In the genomic region with DNA sequence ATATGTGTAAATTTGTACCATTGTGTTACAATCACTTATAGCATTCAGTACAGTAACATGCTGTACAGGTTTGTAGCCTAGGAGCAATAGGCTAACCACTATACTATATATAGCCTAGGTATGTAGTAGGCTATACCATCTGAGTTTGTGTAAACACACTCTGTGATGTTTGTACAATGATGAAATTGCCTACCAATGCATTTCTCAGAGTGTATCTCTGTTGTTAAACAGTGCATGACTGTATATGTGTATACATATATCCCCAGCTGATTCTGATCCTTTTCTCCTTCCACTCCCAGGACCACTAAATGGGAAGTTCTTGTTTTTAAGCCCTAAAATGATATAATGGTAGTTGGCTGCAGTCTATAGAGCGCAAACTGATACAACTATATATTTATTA, we compare ENCODE assay signal across 1 cellular context.
A peak's percentile ranks its signal among the peaks of the same experiment; 100 is the strongest.
TF ChIP-seq lines count a peak whose summit lies in the region.

No MANE protein-coding gene starts in this region.

TF ChIP-seq in HepG2, 621 proteins besides CTCF, POLR2A, EP300 and RAD21 (continued from another document and continues in another):
- TF ChIP-seq ZNF335 (CRISPR knock-in tag; IDR thresholded peaks at IDR 0.05), result no peak
- TF ChIP-seq PAX8 (CRISPR knock-in tag; IDR thresholded peaks at IDR 0.05; ENCODE audit: borderline replicate concordance), result no peak
- no peak for TF ChIP-seq ZNF562 (CRISPR knock-in tag; IDR thresholded peaks at IDR 0.05; ENCODE audit: borderline replicate concordance)
- TF ChIP-seq, protein P1, sequence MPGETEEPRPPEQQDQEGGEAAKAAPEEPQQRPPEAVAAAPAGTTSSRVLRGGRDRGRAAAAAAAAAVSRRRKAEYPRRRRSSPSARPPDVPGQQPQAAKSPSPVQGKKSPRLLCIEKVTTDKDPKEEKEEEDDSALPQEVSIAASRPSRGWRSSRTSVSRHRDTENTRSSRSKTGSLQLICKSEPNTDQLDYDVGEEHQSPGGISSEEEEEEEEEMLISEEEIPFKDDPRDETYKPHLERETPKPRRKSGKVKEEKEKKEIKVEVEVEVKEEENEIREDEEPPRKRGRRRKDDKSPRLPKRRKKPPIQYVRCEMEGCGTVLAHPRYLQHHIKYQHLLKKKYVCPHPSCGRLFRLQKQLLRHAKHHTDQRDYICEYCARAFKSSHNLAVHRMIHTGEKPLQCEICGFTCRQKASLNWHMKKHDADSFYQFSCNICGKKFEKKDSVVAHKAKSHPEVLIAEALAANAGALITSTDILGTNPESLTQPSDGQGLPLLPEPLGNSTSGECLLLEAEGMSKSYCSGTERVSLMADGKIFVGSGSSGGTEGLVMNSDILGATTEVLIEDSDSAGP (CRISPR knock-in tag; IDR thresholded peaks at IDR 0.05; ENCODE audit: borderline replicate concordance), result no peak
- no peak for TF ChIP-seq MTERF4 (CRISPR knock-in tag; IDR thresholded peaks at IDR 0.05)
- TF ChIP-seq, protein P2, sequence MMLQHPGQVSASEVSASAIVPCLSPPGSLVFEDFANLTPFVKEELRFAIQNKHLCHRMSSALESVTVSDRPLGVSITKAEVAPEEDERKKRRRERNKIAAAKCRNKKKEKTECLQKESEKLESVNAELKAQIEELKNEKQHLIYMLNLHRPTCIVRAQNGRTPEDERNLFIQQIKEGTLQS (CRISPR knock-in tag; IDR thresholded peaks at IDR 0.05), result peak; percentile 54; the same call in 1 of the 2 replicates
- no peak for TF ChIP-seq MEIS2 (CRISPR knock-in tag; IDR thresholded peaks at IDR 0.05)
- no peak for TF ChIP-seq SUZ12 (IDR thresholded peaks at IDR 0.05; ENCODE audit: low read depth, low read length)
- TF ChIP-seq, protein P3, sequence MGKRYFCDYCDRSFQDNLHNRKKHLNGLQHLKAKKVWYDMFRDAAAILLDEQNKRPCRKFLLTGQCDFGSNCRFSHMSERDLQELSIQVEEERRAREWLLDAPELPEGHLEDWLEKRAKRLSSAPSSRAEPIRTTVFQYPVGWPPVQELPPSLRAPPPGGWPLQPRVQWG (CRISPR knock-in tag; IDR thresholded peaks at IDR 0.05; ENCODE audit: borderline replicate concordance, low read depth), result no peak
- TF ChIP-seq, protein P4, sequence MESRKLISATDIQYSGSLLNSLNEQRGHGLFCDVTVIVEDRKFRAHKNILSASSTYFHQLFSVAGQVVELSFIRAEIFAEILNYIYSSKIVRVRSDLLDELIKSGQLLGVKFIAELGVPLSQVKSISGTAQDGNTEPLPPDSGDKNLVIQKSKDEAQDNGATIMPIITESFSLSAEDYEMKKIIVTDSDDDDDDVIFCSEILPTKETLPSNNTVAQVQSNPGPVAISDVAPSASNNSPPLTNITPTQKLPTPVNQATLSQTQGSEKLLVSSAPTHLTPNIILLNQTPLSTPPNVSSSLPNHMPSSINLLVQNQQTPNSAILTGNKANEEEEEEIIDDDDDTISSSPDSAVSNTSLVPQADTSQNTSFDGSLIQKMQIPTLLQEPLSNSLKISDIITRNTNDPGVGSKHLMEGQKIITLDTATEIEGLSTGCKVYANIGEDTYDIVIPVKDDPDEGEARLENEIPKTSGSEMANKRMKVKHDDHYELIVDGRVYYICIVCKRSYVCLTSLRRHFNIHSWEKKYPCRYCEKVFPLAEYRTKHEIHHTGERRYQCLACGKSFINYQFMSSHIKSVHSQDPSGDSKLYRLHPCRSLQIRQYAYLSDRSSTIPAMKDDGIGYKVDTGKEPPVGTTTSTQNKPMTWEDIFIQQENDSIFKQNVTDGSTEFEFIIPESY (CRISPR knock-in tag; IDR thresholded peaks at IDR 0.05), result no peak
- TF ChIP-seq ELF1 (CRISPR knock-in tag; IDR thresholded peaks at IDR 0.05), result no peak
- TF ChIP-seq FOXP1 (IDR thresholded peaks at IDR 0.05), result no peak
- peak; percentile 66 for TF ChIP-seq FOXP1 (CRISPR knock-in tag; IDR thresholded peaks at IDR 0.05)
- TF ChIP-seq ZNF773 (CRISPR knock-in tag; IDR thresholded peaks at IDR 0.05; ENCODE audit: borderline replicate concordance), result no peak
- TF ChIP-seq PBX2 (CRISPR knock-in tag; IDR thresholded peaks at IDR 0.05), result no peak
- no peak for TF ChIP-seq KDM6A (CRISPR knock-in tag; IDR thresholded peaks at IDR 0.05; ENCODE audit: low read depth)
- no peak for TF ChIP-seq SMAD1 (CRISPR knock-in tag; IDR thresholded peaks at IDR 0.05; ENCODE audit: borderline replicate concordance, low read depth)
- no peak for TF ChIP-seq ZIK1 (CRISPR knock-in tag; IDR thresholded peaks at IDR 0.05; ENCODE audit: borderline replicate concordance, low read depth)
- TF ChIP-seq CENPBD1 (CRISPR knock-in tag; IDR thresholded peaks at IDR 0.05; ENCODE audit: borderline replicate concordance, low read depth), result no peak
- no peak for TF ChIP-seq ZNF317 (CRISPR knock-in tag; IDR thresholded peaks at IDR 0.05)
- 0 out of 2 replicates have a peak, but pooled peaks have one; percentile 22 for TF ChIP-seq ISL2 (CRISPR knock-in tag; IDR thresholded peaks at IDR 0.05)
- no peak for TF ChIP-seq ZNF749 (CRISPR knock-in tag; IDR thresholded peaks at IDR 0.05; ENCODE audit: borderline replicate concordance)
- TF ChIP-seq ZBTB26 (CRISPR knock-in tag; IDR thresholded peaks at IDR 0.05; ENCODE audit: borderline replicate concordance), result no peak
- no peak for TF ChIP-seq MATR3 (CRISPR knock-in tag; IDR thresholded peaks at IDR 0.05)
- TF ChIP-seq PATZ1 (CRISPR knock-in tag; IDR thresholded peaks at IDR 0.05), result no peak
- no peak for TF ChIP-seq KLF13 (CRISPR knock-in tag; IDR thresholded peaks at IDR 0.05)
- no peak for TF ChIP-seq HMGA1 (CRISPR knock-in tag; conservative IDR thresholded peaks at IDR 0.05)
- TF ChIP-seq PHB2 (IDR thresholded peaks at IDR 0.05; ENCODE audit: partially characterized antibody), result no peak
- TF ChIP-seq, protein P5, sequence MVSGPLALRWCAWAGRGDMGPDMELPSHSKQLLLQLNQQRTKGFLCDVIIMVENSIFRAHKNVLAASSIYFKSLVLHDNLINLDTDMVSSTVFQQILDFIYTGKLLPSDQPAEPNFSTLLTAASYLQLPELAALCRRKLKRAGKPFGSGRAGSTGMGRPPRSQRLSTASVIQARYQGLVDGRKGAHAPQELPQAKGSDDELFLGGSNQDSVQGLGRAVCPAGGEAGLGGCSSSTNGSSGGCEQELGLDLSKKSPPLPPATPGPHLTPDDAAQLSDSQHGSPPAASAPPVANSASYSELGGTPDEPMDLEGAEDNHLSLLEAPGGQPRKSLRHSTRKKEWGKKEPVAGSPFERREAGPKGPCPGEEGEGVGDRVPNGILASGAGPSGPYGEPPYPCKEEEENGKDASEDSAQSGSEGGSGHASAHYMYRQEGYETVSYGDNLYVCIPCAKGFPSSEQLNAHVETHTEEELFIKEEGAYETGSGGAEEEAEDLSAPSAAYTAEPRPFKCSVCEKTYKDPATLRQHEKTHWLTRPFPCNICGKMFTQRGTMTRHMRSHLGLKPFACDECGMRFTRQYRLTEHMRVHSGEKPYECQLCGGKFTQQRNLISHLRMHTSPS (CRISPR knock-in tag; IDR thresholded peaks at IDR 0.05; ENCODE audit: low read depth), result no peak
- no peak for TF ChIP-seq USF2 (IDR thresholded peaks at IDR 0.05; ENCODE audit: low read depth, low read length)
- no peak for TF ChIP-seq USF2 (CRISPR knock-in tag; IDR thresholded peaks at IDR 0.05; ENCODE audit: borderline replicate concordance)
- TF ChIP-seq ZNF329 (CRISPR knock-in tag; IDR thresholded peaks at IDR 0.05; ENCODE audit: low read depth), result no peak
- TF ChIP-seq, protein P6, sequence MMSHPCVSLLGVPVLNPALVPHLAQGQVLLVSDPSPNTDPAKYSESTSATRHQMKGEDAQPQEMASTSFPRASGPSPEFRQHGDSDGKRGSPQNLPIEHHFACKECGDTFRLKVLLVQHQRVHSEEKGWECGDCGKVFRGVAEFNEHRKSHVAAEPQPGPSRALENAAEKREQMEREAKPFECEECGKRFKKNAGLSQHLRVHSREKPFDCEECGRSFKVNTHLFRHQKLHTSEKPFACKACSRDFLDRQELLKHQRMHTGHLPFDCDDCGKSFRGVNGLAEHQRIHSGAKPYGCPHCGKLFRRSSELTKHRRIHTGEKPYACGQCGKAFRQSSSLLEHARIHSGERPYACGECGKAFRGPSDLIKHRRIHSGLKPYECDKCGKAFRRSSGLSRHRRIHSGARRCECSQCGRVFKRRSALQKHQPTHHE (CRISPR knock-in tag; IDR thresholded peaks at IDR 0.05; ENCODE audit: borderline replicate concordance), result no peak
- TF ChIP-seq FOXK1 (CRISPR knock-in tag; IDR thresholded peaks at IDR 0.05; ENCODE audit: borderline replicate concordance, low read depth), result peak; percentile 57; the same call in 1 of the 2 replicates
- no peak for TF ChIP-seq ZZZ3 (CRISPR knock-in tag; IDR thresholded peaks at IDR 0.05; ENCODE audit: borderline replicate concordance)
- TF ChIP-seq DRAP1 (CRISPR knock-in tag; IDR thresholded peaks at IDR 0.05), result no peak
- peak; percentile 42; the same call in 1 of the 2 replicates for TF ChIP-seq HMG20A (CRISPR knock-in tag; IDR thresholded peaks at IDR 0.05; ENCODE audit: borderline replicate concordance)
- no peak for TF ChIP-seq ZNF672 (CRISPR knock-in tag; IDR thresholded peaks at IDR 0.05)
